ENCODE assay signal across 1 cellular context in the genomic region with DNA sequence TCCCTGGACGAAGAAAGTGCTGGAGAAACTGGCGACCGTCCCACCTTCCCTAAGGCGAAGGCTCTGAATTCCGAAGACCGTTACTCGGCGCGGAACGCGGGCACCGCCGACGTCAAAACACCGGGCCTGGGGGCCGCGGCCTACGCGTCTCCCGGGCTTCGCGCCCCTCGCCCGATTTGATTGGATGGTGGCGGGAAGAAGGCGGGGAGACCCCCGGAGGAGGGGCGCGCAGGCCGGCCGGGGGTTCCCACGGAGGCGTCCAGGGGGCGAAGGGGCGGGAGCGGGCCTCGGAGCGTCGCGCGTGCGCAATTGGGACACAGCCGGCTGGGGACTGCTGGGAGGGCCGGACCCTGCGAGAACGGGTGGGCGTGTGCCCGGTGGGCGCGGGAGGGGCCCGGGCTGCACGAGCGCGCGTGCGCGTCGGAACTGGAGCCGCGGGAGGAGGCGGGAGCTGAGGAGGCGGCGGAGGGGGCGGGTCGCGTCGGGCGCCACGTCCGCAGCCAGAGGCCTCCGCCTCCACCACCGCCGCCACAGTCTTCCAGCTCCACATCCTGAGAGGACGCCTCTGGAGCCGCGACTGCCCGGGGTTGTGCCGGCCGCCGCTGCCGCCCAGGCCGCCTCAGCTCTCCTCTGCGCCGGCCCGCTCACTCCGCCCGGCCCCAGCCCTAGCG.
TF ChIP-seq lines count a peak whose summit lies in the region.

A gene (plus strand): TSS at position 531 of the 671 bp plus-strand sequence. CDS start 11,210 bp downstream, outside the sequence.

TF ChIP-seq in K562, 482 proteins besides CTCF, POLR2A, EP300 and RAD21 (continued from another document and continues in another):
- TF ChIP-seq, protein P1, sequence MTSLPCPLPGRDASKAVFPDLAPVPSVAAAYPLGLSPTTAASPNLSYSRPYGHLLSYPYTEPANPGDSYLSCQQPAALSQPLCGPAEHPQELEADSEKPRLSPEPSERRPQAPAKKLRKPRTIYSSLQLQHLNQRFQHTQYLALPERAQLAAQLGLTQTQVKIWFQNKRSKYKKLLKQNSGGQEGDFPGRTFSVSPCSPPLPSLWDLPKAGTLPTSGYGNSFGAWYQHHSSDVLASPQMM (CRISPR knock-in tag; IDR thresholded peaks at IDR 0.05) = no peak
- TF ChIP-seq CTBP1 (IDR thresholded peaks at IDR 0.05; ENCODE audit: borderline replicate concordance) = peak; percentile 53; the same call in 1 of the 2 replicates
- TF ChIP-seq, protein P2, sequence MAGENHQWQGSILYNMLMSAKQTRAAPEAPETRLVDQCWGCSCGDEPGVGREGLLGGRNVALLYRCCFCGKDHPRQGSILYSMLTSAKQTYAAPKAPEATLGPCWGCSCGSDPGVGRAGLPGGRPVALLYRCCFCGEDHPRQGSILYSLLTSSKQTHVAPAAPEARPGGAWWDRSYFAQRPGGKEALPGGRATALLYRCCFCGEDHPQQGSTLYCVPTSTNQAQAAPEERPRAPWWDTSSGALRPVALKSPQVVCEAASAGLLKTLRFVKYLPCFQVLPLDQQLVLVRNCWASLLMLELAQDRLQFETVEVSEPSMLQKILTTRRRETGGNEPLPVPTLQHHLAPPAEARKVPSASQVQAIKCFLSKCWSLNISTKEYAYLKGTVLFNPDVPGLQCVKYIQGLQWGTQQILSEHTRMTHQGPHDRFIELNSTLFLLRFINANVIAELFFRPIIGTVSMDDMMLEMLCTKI (IDR thresholded peaks at IDR 0.05; ENCODE audit: partially characterized antibody) = no peak
- TF ChIP-seq, protein P3, sequence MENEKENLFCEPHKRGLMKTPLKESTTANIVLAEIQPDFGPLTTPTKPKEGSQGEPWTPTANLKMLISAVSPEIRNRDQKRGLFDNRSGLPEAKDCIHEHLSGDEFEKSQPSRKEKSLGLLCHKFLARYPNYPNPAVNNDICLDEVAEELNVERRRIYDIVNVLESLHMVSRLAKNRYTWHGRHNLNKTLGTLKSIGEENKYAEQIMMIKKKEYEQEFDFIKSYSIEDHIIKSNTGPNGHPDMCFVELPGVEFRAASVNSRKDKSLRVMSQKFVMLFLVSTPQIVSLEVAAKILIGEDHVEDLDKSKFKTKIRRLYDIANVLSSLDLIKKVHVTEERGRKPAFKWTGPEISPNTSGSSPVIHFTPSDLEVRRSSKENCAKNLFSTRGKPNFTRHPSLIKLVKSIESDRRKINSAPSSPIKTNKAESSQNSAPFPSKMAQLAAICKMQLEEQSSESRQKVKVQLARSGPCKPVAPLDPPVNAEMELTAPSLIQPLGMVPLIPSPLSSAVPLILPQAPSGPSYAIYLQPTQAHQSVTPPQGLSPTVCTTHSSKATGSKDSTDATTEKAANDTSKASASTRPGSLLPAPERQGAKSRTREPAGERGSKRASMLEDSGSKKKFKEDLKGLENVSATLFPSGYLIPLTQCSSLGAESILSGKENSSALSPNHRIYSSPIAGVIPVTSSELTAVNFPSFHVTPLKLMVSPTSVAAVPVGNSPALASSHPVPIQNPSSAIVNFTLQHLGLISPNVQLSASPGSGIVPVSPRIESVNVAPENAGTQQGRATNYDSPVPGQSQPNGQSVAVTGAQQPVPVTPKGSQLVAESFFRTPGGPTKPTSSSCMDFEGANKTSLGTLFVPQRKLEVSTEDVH (IDR thresholded peaks at IDR 0.05; ENCODE audit: low read depth, partially characterized antibody) = no peak
- TF ChIP-seq MEF2A (IDR thresholded peaks at IDR 0.05; ENCODE audit: control insufficient read depth, low read depth, low read length) = no peak
- peak; percentile 86; the same call in 1 of the 2 replicates for TF ChIP-seq PHF8 (IDR thresholded peaks at IDR 0.05; ENCODE audit: borderline replicate concordance, low read length)
- no peak for TF ChIP-seq HDAC2 (IDR thresholded peaks at IDR 0.05)
- TF ChIP-seq ZNF347 (CRISPR knock-in tag; IDR thresholded peaks at IDR 0.05; ENCODE audit: low read depth) = no peak
- TF ChIP-seq HIVEP1 (CRISPR knock-in tag; IDR thresholded peaks at IDR 0.05) = no peak
- no peak for TF ChIP-seq ZNF232 (CRISPR knock-in tag; IDR thresholded peaks at IDR 0.05)
- no peak; the same call in none of the 2 replicates for TF ChIP-seq FOXP1 (CRISPR knock-in tag; IDR thresholded peaks at IDR 0.05)
- TF ChIP-seq, protein P4, sequence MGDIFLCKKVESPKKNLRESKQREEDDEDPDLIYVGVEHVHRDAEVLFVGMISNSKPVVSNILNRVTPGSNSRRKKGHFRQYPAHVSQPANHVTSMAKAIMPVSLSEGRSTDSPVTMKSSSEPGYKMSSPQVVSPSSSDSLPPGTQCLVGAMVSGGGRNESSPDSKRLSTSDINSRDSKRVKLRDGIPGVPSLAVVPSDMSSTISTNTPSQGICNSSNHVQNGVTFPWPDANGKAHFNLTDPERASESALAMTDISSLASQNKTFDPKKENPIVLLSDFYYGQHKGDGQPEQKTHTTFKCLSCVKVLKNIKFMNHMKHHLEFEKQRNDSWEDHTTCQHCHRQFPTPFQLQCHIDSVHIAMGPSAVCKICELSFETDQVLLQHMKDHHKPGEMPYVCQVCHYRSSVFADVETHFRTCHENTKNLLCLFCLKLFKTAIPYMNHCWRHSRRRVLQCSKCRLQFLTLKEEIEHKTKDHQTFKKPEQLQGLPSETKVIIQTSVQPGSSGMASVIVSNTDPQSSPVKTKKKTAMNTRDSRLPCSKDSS (IDR thresholded peaks at IDR 0.05; ENCODE audit: low read depth, partially characterized antibody) = no peak
- TF ChIP-seq ZFPM2 (CRISPR knock-in tag; IDR thresholded peaks at IDR 0.05) = no peak
- TF ChIP-seq C11orf30 (IDR thresholded peaks at IDR 0.05; ENCODE audit: low read depth) = no peak
- TF ChIP-seq, protein P5, sequence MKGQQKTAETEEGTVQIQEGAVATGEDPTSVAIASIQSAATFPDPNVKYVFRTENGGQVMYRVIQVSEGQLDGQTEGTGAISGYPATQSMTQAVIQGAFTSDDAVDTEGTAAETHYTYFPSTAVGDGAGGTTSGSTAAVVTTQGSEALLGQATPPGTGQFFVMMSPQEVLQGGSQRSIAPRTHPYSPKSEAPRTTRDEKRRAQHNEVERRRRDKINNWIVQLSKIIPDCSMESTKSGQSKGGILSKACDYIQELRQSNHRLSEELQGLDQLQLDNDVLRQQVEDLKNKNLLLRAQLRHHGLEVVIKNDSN (CRISPR knock-in tag; IDR thresholded peaks at IDR 0.05) = no peak
- TF ChIP-seq YBX1 (IDR thresholded peaks at IDR 0.05) = no peak
- 0 out of 2 replicates have a peak, but pooled peaks have one; percentile 6 for TF ChIP-seq CHD2 (IDR thresholded peaks at IDR 0.05; ENCODE audit: low read depth, low read length)
- no peak for TF ChIP-seq EHMT2 (IDR thresholded peaks at IDR 0.05)
- no peak for TF ChIP-seq ZKSCAN8 (CRISPR knock-in tag; IDR thresholded peaks at IDR 0.05)
- no peak for TF ChIP-seq ZSCAN29 (IDR thresholded peaks at IDR 0.05)
- TF ChIP-seq POLR3G (IDR thresholded peaks at IDR 0.05; ENCODE audit: extremely low read depth, insufficient read length, insufficient replicate concordance) = no peak
- TF ChIP-seq, protein P6, sequence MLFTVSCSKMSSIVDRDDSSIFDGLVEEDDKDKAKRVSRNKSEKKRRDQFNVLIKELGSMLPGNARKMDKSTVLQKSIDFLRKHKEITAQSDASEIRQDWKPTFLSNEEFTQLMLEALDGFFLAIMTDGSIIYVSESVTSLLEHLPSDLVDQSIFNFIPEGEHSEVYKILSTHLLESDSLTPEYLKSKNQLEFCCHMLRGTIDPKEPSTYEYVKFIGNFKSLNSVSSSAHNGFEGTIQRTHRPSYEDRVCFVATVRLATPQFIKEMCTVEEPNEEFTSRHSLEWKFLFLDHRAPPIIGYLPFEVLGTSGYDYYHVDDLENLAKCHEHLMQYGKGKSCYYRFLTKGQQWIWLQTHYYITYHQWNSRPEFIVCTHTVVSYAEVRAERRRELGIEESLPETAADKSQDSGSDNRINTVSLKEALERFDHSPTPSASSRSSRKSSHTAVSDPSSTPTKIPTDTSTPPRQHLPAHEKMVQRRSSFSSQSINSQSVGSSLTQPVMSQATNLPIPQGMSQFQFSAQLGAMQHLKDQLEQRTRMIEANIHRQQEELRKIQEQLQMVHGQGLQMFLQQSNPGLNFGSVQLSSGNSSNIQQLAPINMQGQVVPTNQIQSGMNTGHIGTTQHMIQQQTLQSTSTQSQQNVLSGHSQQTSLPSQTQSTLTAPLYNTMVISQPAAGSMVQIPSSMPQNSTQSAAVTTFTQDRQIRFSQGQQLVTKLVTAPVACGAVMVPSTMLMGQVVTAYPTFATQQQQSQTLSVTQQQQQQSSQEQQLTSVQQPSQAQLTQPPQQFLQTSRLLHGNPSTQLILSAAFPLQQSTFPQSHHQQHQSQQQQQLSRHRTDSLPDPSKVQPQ (CRISPR knock-in tag; IDR thresholded peaks at IDR 0.05; ENCODE audit: borderline replicate concordance) = no peak
- TF ChIP-seq, protein P7, sequence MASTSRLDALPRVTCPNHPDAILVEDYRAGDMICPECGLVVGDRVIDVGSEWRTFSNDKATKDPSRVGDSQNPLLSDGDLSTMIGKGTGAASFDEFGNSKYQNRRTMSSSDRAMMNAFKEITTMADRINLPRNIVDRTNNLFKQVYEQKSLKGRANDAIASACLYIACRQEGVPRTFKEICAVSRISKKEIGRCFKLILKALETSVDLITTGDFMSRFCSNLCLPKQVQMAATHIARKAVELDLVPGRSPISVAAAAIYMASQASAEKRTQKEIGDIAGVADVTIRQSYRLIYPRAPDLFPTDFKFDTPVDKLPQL (IDR thresholded peaks at IDR 0.05; ENCODE audit: extremely low read depth, insufficient read length) = no peak
- TF ChIP-seq, protein P8, sequence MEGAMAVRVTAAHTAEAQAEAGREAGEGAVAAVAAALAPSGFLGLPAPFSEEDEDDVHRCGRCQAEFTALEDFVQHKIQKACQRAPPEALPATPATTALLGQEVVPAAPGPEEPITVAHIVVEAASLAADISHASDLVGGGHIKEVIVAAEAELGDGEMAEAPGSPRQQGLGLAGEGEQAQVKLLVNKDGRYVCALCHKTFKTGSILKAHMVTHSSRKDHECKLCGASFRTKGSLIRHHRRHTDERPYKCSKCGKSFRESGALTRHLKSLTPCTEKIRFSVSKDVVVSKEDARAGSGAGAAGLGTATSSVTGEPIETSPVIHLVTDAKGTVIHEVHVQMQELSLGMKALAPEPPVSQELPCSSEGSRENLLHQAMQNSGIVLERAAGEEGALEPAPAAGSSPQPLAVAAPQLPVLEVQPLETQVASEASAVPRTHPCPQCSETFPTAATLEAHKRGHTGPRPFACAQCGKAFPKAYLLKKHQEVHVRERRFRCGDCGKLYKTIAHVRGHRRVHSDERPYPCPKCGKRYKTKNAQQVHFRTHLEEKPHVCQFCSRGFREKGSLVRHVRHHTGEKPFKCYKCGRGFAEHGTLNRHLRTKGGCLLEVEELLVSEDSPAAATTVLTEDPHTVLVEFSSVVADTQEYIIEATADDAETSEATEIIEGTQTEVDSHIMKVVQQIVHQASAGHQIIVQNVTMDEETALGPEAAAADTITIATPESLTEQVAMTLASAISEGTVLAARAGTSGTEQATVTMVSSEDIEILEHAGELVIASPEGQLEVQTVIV (CRISPR knock-in tag; IDR thresholded peaks at IDR 0.05; ENCODE audit: borderline replicate concordance) = no peak
- TF ChIP-seq PTRF (tag; IDR thresholded peaks at IDR 0.05) = no peak
- TF ChIP-seq, protein P9, sequence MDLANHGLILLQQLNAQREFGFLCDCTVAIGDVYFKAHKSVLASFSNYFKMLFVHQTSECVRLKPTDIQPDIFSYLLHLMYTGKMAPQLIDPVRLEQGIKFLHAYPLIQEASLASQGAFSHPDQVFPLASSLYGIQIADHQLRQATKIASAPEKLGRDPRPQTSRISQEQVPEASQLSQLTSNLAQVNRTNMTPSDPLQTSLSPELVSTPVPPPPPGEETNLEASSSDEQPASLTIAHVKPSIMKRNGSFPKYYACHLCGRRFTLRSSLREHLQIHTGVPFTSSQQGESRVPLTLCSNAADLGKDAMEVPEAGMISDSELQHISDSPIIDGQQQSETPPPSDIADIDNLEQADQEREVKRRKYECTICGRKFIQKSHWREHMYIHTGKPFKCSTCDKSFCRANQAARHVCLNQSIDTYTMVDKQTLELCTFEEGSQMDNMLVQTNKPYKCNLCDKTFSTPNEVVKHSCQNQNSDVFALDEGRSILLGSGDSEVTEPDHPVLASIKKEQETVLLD (IDR thresholded peaks at IDR 0.05) = peak; percentile 42; the same call in 1 of the 2 replicates
- peak; percentile 71 for TF ChIP-seq MYBL2 (IDR thresholded peaks at IDR 0.05; ENCODE audit: low read depth)
- no peak for TF ChIP-seq MYBL2 (CRISPR knock-in tag; IDR thresholded peaks at IDR 0.05; ENCODE audit: borderline replicate concordance)
- no peak for TF ChIP-seq ZNF324 (CRISPR knock-in tag; IDR thresholded peaks at IDR 0.05)
- TF ChIP-seq ZC3H11A (IDR thresholded peaks at IDR 0.05; ENCODE audit: low read depth, low read length) = no peak
- peak in 1 of 2 experiments; percentile 49; a peak in 1 of 4 replicates for TF ChIP-seq SIN3A (IDR thresholded peaks at IDR 0.05; ENCODE audit: borderline replicate concordance in 2 of 2, control insufficient read depth in 1 of 2, low read depth in 2 of 2, low read length in 2 of 2)
- TF ChIP-seq NFATC3 (IDR thresholded peaks at IDR 0.05) = no peak
- TF ChIP-seq ZNF75A (CRISPR knock-in tag; IDR thresholded peaks at IDR 0.05) = no peak
- TF ChIP-seq RBM14 (IDR thresholded peaks at IDR 0.05; ENCODE audit: borderline replicate concordance, insufficient read depth, low read depth, low read length) = no peak
- TF ChIP-seq, protein P10, sequence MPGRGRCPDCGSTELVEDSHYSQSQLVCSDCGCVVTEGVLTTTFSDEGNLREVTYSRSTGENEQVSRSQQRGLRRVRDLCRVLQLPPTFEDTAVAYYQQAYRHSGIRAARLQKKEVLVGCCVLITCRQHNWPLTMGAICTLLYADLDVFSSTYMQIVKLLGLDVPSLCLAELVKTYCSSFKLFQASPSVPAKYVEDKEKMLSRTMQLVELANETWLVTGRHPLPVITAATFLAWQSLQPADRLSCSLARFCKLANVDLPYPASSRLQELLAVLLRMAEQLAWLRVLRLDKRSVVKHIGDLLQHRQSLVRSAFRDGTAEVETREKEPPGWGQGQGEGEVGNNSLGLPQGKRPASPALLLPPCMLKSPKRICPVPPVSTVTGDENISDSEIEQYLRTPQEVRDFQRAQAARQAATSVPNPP (IDR thresholded peaks at IDR 0.05; ENCODE audit: borderline replicate concordance, insufficient read depth, insufficient read length) = no peak
- TF ChIP-seq CBX8 (IDR thresholded peaks at IDR 0.05; ENCODE audit: borderline replicate concordance, extremely low read depth, low read depth, low read length, poor library complexity, severe bottlenecking) = no peak
- TF ChIP-seq, protein P11, sequence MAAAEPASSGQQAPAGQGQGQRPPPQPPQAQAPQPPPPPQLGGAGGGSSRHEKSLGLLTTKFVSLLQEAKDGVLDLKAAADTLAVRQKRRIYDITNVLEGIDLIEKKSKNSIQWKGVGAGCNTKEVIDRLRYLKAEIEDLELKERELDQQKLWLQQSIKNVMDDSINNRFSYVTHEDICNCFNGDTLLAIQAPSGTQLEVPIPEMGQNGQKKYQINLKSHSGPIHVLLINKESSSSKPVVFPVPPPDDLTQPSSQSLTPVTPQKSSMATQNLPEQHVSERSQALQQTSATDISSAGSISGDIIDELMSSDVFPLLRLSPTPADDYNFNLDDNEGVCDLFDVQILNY (CRISPR knock-in tag; IDR thresholded peaks at IDR 0.05) = no peak
- 0 out of 2 replicates have a peak, but pooled peaks have one; percentile 7 for TF ChIP-seq ZNF384 (IDR thresholded peaks at IDR 0.05; ENCODE audit: low read depth, low read length)
- no peak for TF ChIP-seq SIRT6 (IDR thresholded peaks at IDR 0.05; ENCODE audit: low read depth, low read length)
- no peak for TF ChIP-seq LARP7 (IDR thresholded peaks at IDR 0.05)
